In genomic region chr1:36415661-36416346, GRCh38 we compare ENCODE assay signal across 18 cellular contexts. TPM values are rescaled to one million over a fixed set of nuclear protein-coding genes. Genes with fewer than 3 reads are reported as not detected.
A peak's percentile ranks its signal among the peaks of the same experiment; 100 is the strongest.
DNase-seq lines count a peak whose midpoint lies in the region; ATAC-seq and TF ChIP-seq lines count a peak whose summit lies in the region.
"Had no signal": no experiment of that assay in that cellular context is flagged by ENCODE, and none has a peak within 500 bp of the region (broad histone marks: within the 10 kb centered on the region; RNA-seq: fewer than 3 reads in every experiment).

No MANE protein-coding gene starts in this region.

- no peak overlapping the region for H3K4me3 Mint-ChIP-seq in endothelial cell (ENCODE audit: unreplicated experiment)
- H3K4me3 Mint-ChIP-seq in activated CD4-positive, alpha-beta memory T cell treated with anti-CD3 and anti-CD28 coated beads for 36 hours, result no peak overlapping the region
- H3K4me3 Mint-ChIP-seq: B cell; CD8-positive, alpha-beta T cell; GM23338; HFFc6 had no signal

- H3K4me1 ChIP-seq in mucosa of descending colon (ENCODE audit: low read depth), result peaks cover 2% of the 10 kb centered on the region

- POLR2A ChIA-PET in activated CD4-positive, alpha-beta memory T cell treated with anti-CD3 and anti-CD28 coated beads for 36 hours (lab: Charles Lee), result interaction anchor here (0.5 kb wide), 1 partner anchor 49 kb away, joined by 4 read pairs; no protein-coding TSS in a partner anchor

- no peaks in the 10 kb centered on the region for H3K36me3 ChIP-seq in mucosa of descending colon (ENCODE audit: low read depth)
- H3K36me3 ChIP-seq: BLaER1 treated with 17β-estradiol and CSF1 and Interleukin-3, amounts not matched to agents 10 nM and 100 nM had no signal

- H3K27ac Mint-ChIP-seq in endothelial cell (ENCODE audit: unreplicated experiment), result peak overlapping the region; percentile 42
- no peak overlapping the region for H3K27ac Mint-ChIP-seq in activated CD4-positive, alpha-beta memory T cell treated with anti-CD3 and anti-CD28 coated beads for 36 hours
- H3K27ac Mint-ChIP-seq: B cell; CD8-positive, alpha-beta T cell; GM23338; HFFc6 had no signal

- peak; percentile 76 for ATAC-seq in mucosa of descending colon
- no peak for ATAC-seq in HG03469 (IDR thresholded peaks at IDR 0.05; ENCODE audit: unreplicated experiment)
- ATAC-seq: CD8-positive, alpha-beta T cell; GM12878; GM23338 had no signal

- peaks cover 6% of the 10 kb centered on the region for H3K4me1 Mint-ChIP-seq in endothelial cell (ENCODE audit: unreplicated experiment)
- H3K4me1 Mint-ChIP-seq in activated CD4-positive, alpha-beta memory T cell treated with anti-CD3 and anti-CD28 coated beads for 36 hours (ENCODE audit: low read depth), result peaks cover 24% of the 10 kb centered on the region

- CTCF ChIA-PET in activated CD4-positive, alpha-beta memory T cell treated with anti-CD3 and anti-CD28 coated beads for 36 hours (lab: Charles Lee), result interaction anchor here (5.0 kb wide), 1 partner anchor 73 kb away, joined by 56 read pairs; no protein-coding TSS in a partner anchor

- intact Hi-C loops in mucosa of descending colon (cut with DNase I, micrococcal nuclease), result no loop called here
- intact Hi-C loops in activated CD4-positive, alpha-beta memory T cell treated with anti-CD3 and anti-CD28 coated beads for 36 hours (cut with micrococcal nuclease), result no loop called here

- no peaks in the 10 kb centered on the region for H3K27me3 Mint-ChIP-seq in endothelial cell (ENCODE audit: unreplicated experiment)
- H3K27me3 Mint-ChIP-seq in activated CD4-positive, alpha-beta memory T cell treated with anti-CD3 and anti-CD28 coated beads for 36 hours, result no peaks in the 10 kb centered on the region
- H3K27me3 Mint-ChIP-seq: B cell had no signal

- H3K36me3 Mint-ChIP-seq in endothelial cell (ENCODE audit: low read depth, unreplicated experiment), result peaks cover 4% of the 10 kb centered on the region
- no peaks in the 10 kb centered on the region for H3K36me3 Mint-ChIP-seq in activated CD4-positive, alpha-beta memory T cell treated with anti-CD3 and anti-CD28 coated beads for 36 hours
- H3K36me3 Mint-ChIP-seq: CD8-positive, alpha-beta T cell had no signal

- H3K4me3 ChIP-seq in mucosa of descending colon, result no peak overlapping the region
- H3K4me3 ChIP-seq: BLaER1 treated with 17β-estradiol and CSF1 and Interleukin-3, amounts not matched to agents 10 nM and 100 nM; GM12878; GM23338 had no signal

- no peak for TF ChIP-seq CTCF in endothelial cell (IDR thresholded peaks at IDR 0.05; ENCODE audit: unreplicated experiment)
- TF ChIP-seq CTCF in mucosa of descending colon (IDR thresholded peaks at IDR 0.05), result no peak

- DNase-seq in amniotic epithelial cell (ENCODE audit: low read depth) (peak; percentile 16), endothelial cell (ENCODE audit: low spot score) (no peak), mucosa of descending colon (no peak), activated gamma-delta T cell (lab: John Stamatoyannopoulos, UW) (no peak)
- DNase-seq in activated CD4-positive, alpha-beta memory T cell treated with anti-CD3 and anti-CD28 coated beads for 36 hours, result no peak
- DNase-seq: Calu3; CD8-positive, alpha-beta T cell; DMS53; DND-41; EL; HCEC 1CT; HFFc6; IMR-90 had no signal

- no peaks in the 10 kb centered on the region for H3K9me3 ChIP-seq in mucosa of descending colon

- no peaks in the 10 kb centered on the region for H3K9me3 Mint-ChIP-seq in endothelial cell (ENCODE audit: unreplicated experiment)
- no peaks in the 10 kb centered on the region for H3K9me3 Mint-ChIP-seq in activated CD4-positive, alpha-beta memory T cell treated with anti-CD3 and anti-CD28 coated beads for 36 hours
- H3K9me3 Mint-ChIP-seq: CD8-positive, alpha-beta T cell; GM23338 had no signal

RNA-seq across cellular contexts. Expression of gene LSM10, which starts 18.1 kb away (rescaled TPM):
- 22.3 TPM for total RNA-seq in endothelial cell (ENCODE audit: unreplicated experiment)
- 10 to 100 TPM; 19.5 to 52.9 (median 22.5) TPM for total RNA-seq in mucosa of descending colon
- 10 to 100 TPM; 46.0 to 47.0 TPM for total RNA-seq in activated CD4-positive, alpha-beta memory T cell treated with anti-CD3 and anti-CD28 coated beads for 36 hours

RNA-seq across cellular contexts. Expression of gene STK40, which starts 30.1 kb away (rescaled TPM):
- total RNA-seq in endothelial cell (ENCODE audit: unreplicated experiment) (37.3 TPM), mucosa of descending colon (10 to 100 TPM; 51.5 to 85.0 (median 59.4) TPM)
- 10 to 100 TPM; 57.3 to 57.4 TPM for total RNA-seq in activated CD4-positive, alpha-beta memory T cell treated with anti-CD3 and anti-CD28 coated beads for 36 hours

RNA-seq across cellular contexts. Expression of gene OSCP1, which starts 34.4 kb away (rescaled TPM):
- total RNA-seq in endothelial cell (ENCODE audit: unreplicated experiment) (5.1 TPM), mucosa of descending colon (1 to 10 TPM; 2.5 to 8.4 (median 3.7) TPM)
- total RNA-seq in activated CD4-positive, alpha-beta memory T cell treated with anti-CD3 and anti-CD28 coated beads for 36 hours, result 1 to 10 TPM; 1.8 to 2.7 TPM

RNA-seq across cellular contexts. Expression of gene MRPS15, which starts 48.4 kb away (rescaled TPM):
- total RNA-seq in endothelial cell (ENCODE audit: unreplicated experiment) (78.8 TPM), mucosa of descending colon (10 to 100 TPM; 48.4 to 59.4 (median 54.9) TPM)
- total RNA-seq in activated CD4-positive, alpha-beta memory T cell treated with anti-CD3 and anti-CD28 coated beads for 36 hours, result 100 to 1,000 TPM; 113 to 115 TPM
